ENCODE assay signal across 23 cellular contexts in the genomic region with DNA sequence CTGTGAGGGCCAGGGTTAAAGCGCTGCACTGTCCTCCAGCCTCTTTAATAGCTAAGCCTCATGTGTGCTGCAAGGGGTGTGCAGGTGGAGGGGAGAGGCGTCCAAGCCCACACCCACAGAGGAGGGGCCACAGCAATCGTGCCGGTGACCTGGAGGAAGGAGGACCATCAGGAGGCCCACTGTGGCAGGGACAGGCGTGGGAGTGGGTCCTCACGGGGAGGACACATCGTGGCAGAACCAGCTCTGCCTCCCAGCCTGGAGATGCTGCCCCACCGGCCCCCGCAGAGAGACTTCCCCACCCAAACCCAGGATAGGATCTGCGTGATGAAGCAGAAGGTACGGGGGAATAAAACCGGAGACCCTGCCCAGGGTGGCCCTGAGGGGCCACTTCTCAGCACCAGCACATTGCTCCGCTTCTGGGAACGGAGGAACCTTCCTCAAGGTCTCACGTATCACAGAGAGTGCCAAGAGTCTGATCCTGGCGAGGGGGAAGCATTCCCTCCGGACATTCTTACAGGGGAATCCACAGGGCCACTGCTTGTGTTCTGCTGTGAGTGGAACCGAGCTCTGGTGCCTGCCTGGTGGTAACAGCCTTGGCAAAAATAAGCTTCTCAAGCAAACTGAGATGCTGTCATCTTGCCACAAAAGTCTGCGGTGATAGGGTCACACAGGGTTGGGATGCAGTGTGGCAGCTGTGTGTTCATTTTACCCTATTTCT.
A peak's percentile ranks its signal among the peaks of the same experiment; 100 is the strongest.
DNase-seq lines count a peak whose midpoint lies in the region; ATAC-seq and TF ChIP-seq lines count a peak whose summit lies in the region.
"Had no signal": no experiment of that assay in that cellular context is flagged by ENCODE, and none has a peak within 500 bp of the region (broad histone marks: within the 10 kb centered on the region; RNA-seq: fewer than 3 reads in every experiment).

No MANE protein-coding gene starts in this region.

- POLR2A ChIA-PET in activated naive CD8-positive, alpha-beta T cell treated with anti-CD3 and anti-CD28 coated beads, Interleukin-2, amount 10 ng/mL, durations not matched to agents 7 days and 5 days (lab: Charles Lee), result no interaction called here

- no peak overlapping the region for H3K4me3 ChIP-seq in upper lobe of right lung
- H3K4me3 ChIP-seq: esophagus squamous epithelium, thoracic aorta had no signal

- H3K27ac Mint-ChIP-seq in activated naive CD8-positive, alpha-beta T cell treated with anti-CD3 and anti-CD28 coated beads, Interleukin-2, amount 10 ng/mL, durations not matched to agents 7 days and 5 days, result no peak overlapping the region
- no peak overlapping the region for H3K27ac Mint-ChIP-seq in activated naive CD8-positive, alpha-beta T cell treated with anti-CD3 and anti-CD28 coated beads, Interleukin-2, amount 50 U/mL, for 24 hours
- H3K27ac Mint-ChIP-seq in progenitor cell of endocrine pancreas (peak overlapping the region; percentile 73), glutamatergic neuron (ENCODE audit: unreplicated experiment) (no peak overlapping the region)
- H3K27ac Mint-ChIP-seq: activated CD4-positive, alpha-beta T cell treated with anti-CD3 and anti-CD28 coated beads, Interleukin-2, amount 10 ng/mL, durations not matched to agents 7 days and 5 days; activated naive CD4-positive, alpha-beta T cell treated with anti-CD3 and anti-CD28 coated beads, Interleukin-2, amount 50 U/mL, for 24 hours; natural killer cell; stimulated activated naive B cell treated with anti-CD40 and anti-IgM and Interleukin-4, amounts not matched to agents 10 μg/mL and 1 μg/mL and 100 μg/mL, for 72 hours had no signal

- H3K9me3 Mint-ChIP-seq in activated naive CD8-positive, alpha-beta T cell treated with anti-CD3 and anti-CD28 coated beads, Interleukin-2, amount 10 ng/mL, durations not matched to agents 7 days and 5 days, result peaks cover 1% of the 10 kb centered on the region
- H3K9me3 Mint-ChIP-seq in activated naive CD8-positive, alpha-beta T cell treated with anti-CD3 and anti-CD28 coated beads, Interleukin-2, amount 50 U/mL, for 24 hours, result no peaks in the 10 kb centered on the region
- H3K9me3 Mint-ChIP-seq in progenitor cell of endocrine pancreas (ENCODE audit: low read depth) (no peaks in the 10 kb centered on the region), glutamatergic neuron (ENCODE audit: unreplicated experiment) (peaks cover 6% of the 10 kb centered on the region)
- H3K9me3 Mint-ChIP-seq: activated CD4-positive, alpha-beta T cell treated with anti-CD3 and anti-CD28 coated beads, Interleukin-2, amount 10 ng/mL, durations not matched to agents 7 days and 5 days; activated naive CD4-positive, alpha-beta T cell treated with anti-CD3 and anti-CD28 coated beads, Interleukin-2, amount 50 U/mL, for 24 hours; natural killer cell; stimulated activated naive B cell treated with anti-CD40 and anti-IgM and Interleukin-4, amounts not matched to agents 10 μg/mL and 1 μg/mL and 100 μg/mL, for 72 hours had no signal

- ATAC-seq in activated naive CD8-positive, alpha-beta T cell treated with anti-CD3 and anti-CD28 coated beads, Interleukin-2, amount 10 ng/mL, durations not matched to agents 7 days and 5 days (ENCODE audit: low read depth), result no peak
- ATAC-seq in activated naive CD8-positive, alpha-beta T cell treated with anti-CD3 and anti-CD28 coated beads, Interleukin-2, amount 50 U/mL, for 24 hours, result no peak
- ATAC-seq in upper lobe of right lung, result no peak
- ATAC-seq: natural killer cell; stimulated activated naive B cell treated with anti-CD40 and anti-IgM and Interleukin-4, amounts not matched to agents 10 μg/mL and 1 μg/mL and 100 μg/mL, for 72 hours had no signal

- no peak overlapping the region for H3K27ac ChIP-seq in upper lobe of right lung
- H3K27ac ChIP-seq: esophagus squamous epithelium, thoracic aorta had no signal

- H3K27me3 ChIP-seq in upper lobe of right lung, result no peaks in the 10 kb centered on the region
- H3K27me3 ChIP-seq: esophagus squamous epithelium had no signal

- no peaks in the 10 kb centered on the region for H3K4me1 ChIP-seq in upper lobe of right lung

- H3K4me1 Mint-ChIP-seq in activated naive CD8-positive, alpha-beta T cell treated with anti-CD3 and anti-CD28 coated beads, Interleukin-2, amount 10 ng/mL, durations not matched to agents 7 days and 5 days, result no peaks in the 10 kb centered on the region
- H3K4me1 Mint-ChIP-seq in activated naive CD8-positive, alpha-beta T cell treated with anti-CD3 and anti-CD28 coated beads, Interleukin-2, amount 50 U/mL, for 24 hours, result no peaks in the 10 kb centered on the region
- H3K4me1 Mint-ChIP-seq in progenitor cell of endocrine pancreas (ENCODE audit: low read depth), result peaks cover 9% of the 10 kb centered on the region
- no peaks in the 10 kb centered on the region for H3K4me1 Mint-ChIP-seq in glutamatergic neuron (ENCODE audit: low read depth, unreplicated experiment)
- H3K4me1 Mint-ChIP-seq: activated CD4-positive, alpha-beta T cell treated with anti-CD3 and anti-CD28 coated beads, Interleukin-2, amount 10 ng/mL, durations not matched to agents 7 days and 5 days; activated naive CD4-positive, alpha-beta T cell treated with anti-CD3 and anti-CD28 coated beads, Interleukin-2, amount 50 U/mL, for 24 hours had no signal

- H3K36me3 ChIP-seq in upper lobe of right lung, result peaks cover 4% of the 10 kb centered on the region

- H3K9me3 ChIP-seq in upper lobe of right lung, result no peaks in the 10 kb centered on the region
- H3K9me3 ChIP-seq: esophagus squamous epithelium, thoracic aorta had no signal

- intact Hi-C loops in cardiac septum (cut with DNase I) (no loop called here), upper lobe of right lung (cut with DNase I) (no loop called here)

- H3K4me3 Mint-ChIP-seq in activated naive CD8-positive, alpha-beta T cell treated with anti-CD3 and anti-CD28 coated beads, Interleukin-2, amount 10 ng/mL, durations not matched to agents 7 days and 5 days, result no peak overlapping the region
- H3K4me3 Mint-ChIP-seq in activated naive CD8-positive, alpha-beta T cell treated with anti-CD3 and anti-CD28 coated beads, Interleukin-2, amount 50 U/mL, for 24 hours, result no peak overlapping the region
- H3K4me3 Mint-ChIP-seq in progenitor cell of endocrine pancreas (ENCODE audit: low read depth), result no peak overlapping the region
- H3K4me3 Mint-ChIP-seq in glutamatergic neuron (ENCODE audit: unreplicated experiment), result no peak overlapping the region
- H3K4me3 Mint-ChIP-seq: activated CD4-positive, alpha-beta T cell treated with anti-CD3 and anti-CD28 coated beads, Interleukin-2, amount 10 ng/mL, durations not matched to agents 7 days and 5 days; activated naive CD4-positive, alpha-beta T cell treated with anti-CD3 and anti-CD28 coated beads, Interleukin-2, amount 50 U/mL, for 24 hours; natural killer cell; stimulated activated naive B cell treated with anti-CD40 and anti-IgM and Interleukin-4, amounts not matched to agents 10 μg/mL and 1 μg/mL and 100 μg/mL, for 72 hours had no signal

- TF ChIP-seq CTCF in progenitor cell of endocrine pancreas (IDR thresholded peaks at IDR 0.05; ENCODE audit: unreplicated experiment) (no peak), upper lobe of right lung (IDR thresholded peaks at IDR 0.05) (no peak), glutamatergic neuron (IDR thresholded peaks at IDR 0.05; ENCODE audit: partially characterized antibody, unreplicated experiment) (no peak)

- H3K27me3 Mint-ChIP-seq in activated naive CD8-positive, alpha-beta T cell treated with anti-CD3 and anti-CD28 coated beads, Interleukin-2, amount 10 ng/mL, durations not matched to agents 7 days and 5 days, result no peaks in the 10 kb centered on the region
- H3K27me3 Mint-ChIP-seq in activated naive CD8-positive, alpha-beta T cell treated with anti-CD3 and anti-CD28 coated beads, Interleukin-2, amount 50 U/mL, for 24 hours, result no peaks in the 10 kb centered on the region
- no peaks in the 10 kb centered on the region for H3K27me3 Mint-ChIP-seq in progenitor cell of endocrine pancreas
- H3K27me3 Mint-ChIP-seq in glutamatergic neuron (ENCODE audit: unreplicated experiment), result peaks cover 2% of the 10 kb centered on the region
- H3K27me3 Mint-ChIP-seq: activated CD4-positive, alpha-beta T cell treated with anti-CD3 and anti-CD28 coated beads, Interleukin-2, amount 10 ng/mL, durations not matched to agents 7 days and 5 days; activated naive CD4-positive, alpha-beta T cell treated with anti-CD3 and anti-CD28 coated beads, Interleukin-2, amount 50 U/mL, for 24 hours; stimulated activated naive B cell treated with anti-CD40 and anti-IgM and Interleukin-4, amounts not matched to agents 10 μg/mL and 1 μg/mL and 100 μg/mL, for 72 hours had no signal

- peak; percentile 14 for DNase-seq in activated naive CD8-positive, alpha-beta T cell treated with anti-CD3 and anti-CD28 coated beads, Interleukin-2, amount 10 ng/mL, durations not matched to agents 7 days and 5 days
- no peak for DNase-seq in activated naive CD8-positive, alpha-beta T cell treated with anti-CD3 and anti-CD28 coated beads, Interleukin-2, amount 50 U/mL, for 24 hours
- DNase-seq in cardiac septum (ENCODE audit: low spot score) (peak; percentile 69), progenitor cell of endocrine pancreas (ENCODE audit: low spot score, unreplicated experiment) (no peak), upper lobe of right lung (peak; percentile 54), dermis blood vessel endothelial cell (no peak), A172 (ENCODE audit: low spot score) (no peak), glutamatergic neuron (no peak)
- DNase-seq: ACHN; activated CD4-positive, alpha-beta T cell treated with anti-CD3 and anti-CD28 coated beads, Interleukin-2, amount 10 ng/mL, durations not matched to agents 7 days and 5 days; anterior cingulate cortex; cortex of kidney; DMS53; esophagus squamous epithelium; foreskin melanocyte; natural killer cell; NCI-H146; NCI-H446 treated with DMSO at 0.1 percent for 48 hours; NCI-H82; stimulated activated CD4-positive, alpha-beta T cell treated with anti-CD3 and anti-CD28 coated beads, Interleukin-4, amount 100 ng/mL, for 24 hours; stimulated activated naive B cell treated with anti-CD40 and anti-IgM and Interleukin-4, amounts not matched to agents 10 μg/mL and 1 μg/mL and 100 μg/mL, for 72 hours had no signal

- peaks cover 6% of the 10 kb centered on the region for H3K36me3 Mint-ChIP-seq in activated naive CD8-positive, alpha-beta T cell treated with anti-CD3 and anti-CD28 coated beads, Interleukin-2, amount 10 ng/mL, durations not matched to agents 7 days and 5 days
- H3K36me3 Mint-ChIP-seq in activated naive CD8-positive, alpha-beta T cell treated with anti-CD3 and anti-CD28 coated beads, Interleukin-2, amount 50 U/mL, for 24 hours (ENCODE audit: low read depth), result peaks cover 6% of the 10 kb centered on the region
- H3K36me3 Mint-ChIP-seq in progenitor cell of endocrine pancreas (ENCODE audit: insufficient read depth), result peaks cover 16% of the 10 kb centered on the region
- H3K36me3 Mint-ChIP-seq in glutamatergic neuron (ENCODE audit: unreplicated experiment), result peaks cover 6% of the 10 kb centered on the region
- H3K36me3 Mint-ChIP-seq: natural killer cell had no signal

Comparison
In these comparisons a context has a peak if more than half of its experiments do, and no peak if none do; other contexts are left out.
1. DNase-seq: peak in activated naive CD8-positive, alpha-beta T cell treated with anti-CD3 and anti-CD28 coated beads, Interleukin-2, amount 10 ng/mL, durations not matched to agents 7 days and 5 days (single experiment), cardiac septum (single experiment) and upper lobe of right lung (single experiment); none in activated naive CD8-positive, alpha-beta T cell treated with anti-CD3 and anti-CD28 coated beads, Interleukin-2, amount 50 U/mL, for 24 hours (single experiment), progenitor cell of endocrine pancreas (single experiment), dermis blood vessel endothelial cell (single experiment), A172 (single experiment) and glutamatergic neuron (single experiment).